ENCODE assay signal across 8 cellular contexts in genomic region chr9:121200346-121200745, GRCh38. TPM values are rescaled to one million over a fixed set of nuclear protein-coding genes. Genes with fewer than 3 reads are reported as not detected.
DNase-seq lines count a peak whose midpoint lies in the region; ATAC-seq and TF ChIP-seq lines count a peak whose summit lies in the region.

No MANE protein-coding gene starts in this region.

- no peak for TF ChIP-seq CTCF in BJ (IDR thresholded peaks at IDR 0.05; ENCODE audit: insufficient read depth, low read depth, low read length)
- no peak for TF ChIP-seq CTCF in LNCaP clone FGC (IDR thresholded peaks at IDR 0.05; ENCODE audit: control insufficient read depth, extremely low read depth, insufficient read depth)
- no peak for TF ChIP-seq CTCF in dorsolateral prefrontal cortex (IDR thresholded peaks at IDR 0.05 in 54 of 56, conservative IDR thresholded peaks at IDR 0.05 in 2 of 56; ENCODE audit: low read depth in 1 of 56, partially characterized antibody in 56 of 56)

- H3K27ac ChIP-seq in dorsolateral prefrontal cortex: peak overlapping the region in 12 of 59 donors; percentile 17 to 98 (median 94)

- POLR2A ChIA-PET in BJ (lab: Charles Lee): no interaction called here

- intact Hi-C loops in dorsolateral prefrontal cortex (cut with DNase I): loop anchor here (2.0 to 5.0 kb wide), 3 partner anchors 67 to 172 kb away; partner anchors contain the start of genes CNTRL (in 1 of the 2), GSN (in 1 of the 2) and STOM (in 1 of the 2)

- CTCF ChIA-PET in BJ (lab: Yijun Ruan, JAX): interaction anchor here (2.0 kb wide), 1 partner anchor 199 kb away, joined by 6 read pairs; no protein-coding TSS in a partner anchor

- H3K36me3 ChIP-seq in BJ (ENCODE audit: control insufficient read depth, insufficient read depth, low read length): no peaks in the 10 kb centered on the region

- H3K27ac Mint-ChIP-seq in natural killer cell treated with Interleukin-12 subunit alpha and Interleukin-12 subunit beta and Interleukin-15 and Interleukin-18, amount 100 ng/mL, for 72 hours: peak overlapping the region; percentile 80 to 93

- H3K27me3 ChIP-seq in BJ (ENCODE audit: control insufficient read depth, insufficient read depth, low read length) (no peaks in the 10 kb centered on the region), dorsolateral prefrontal cortex (no peaks in the 10 kb centered on the region)

- ATAC-seq in natural killer cell treated with Interleukin-12 subunit alpha and Interleukin-12 subunit beta and Interleukin-15 and Interleukin-18, amount 100 ng/mL, for 72 hours: no peak
- ATAC-seq in GM18870 (IDR thresholded peaks at IDR 0.05; ENCODE audit: unreplicated experiment): no peak

- peak overlapping the region; percentile 96 for H3K4me3 Mint-ChIP-seq in natural killer cell treated with Interleukin-12 subunit alpha and Interleukin-12 subunit beta and Interleukin-15 and Interleukin-18, amount 100 ng/mL, for 72 hours

- H3K4me1 Mint-ChIP-seq in natural killer cell treated with Interleukin-12 subunit alpha and Interleukin-12 subunit beta and Interleukin-15 and Interleukin-18, amount 100 ng/mL, for 72 hours (ENCODE audit: low read depth in 2 of 2): peaks cover 35 to 58% of the 10 kb centered on the region in 2 donors

- no peaks in the 10 kb centered on the region for H3K27me3 Mint-ChIP-seq in natural killer cell treated with Interleukin-12 subunit alpha and Interleukin-12 subunit beta and Interleukin-15 and Interleukin-18, amount 100 ng/mL, for 72 hours

- DNase-seq in BJ (ENCODE audit: low read depth) (no peak), LNCaP clone FGC (ENCODE audit: low read depth) (no peak), dorsolateral prefrontal cortex (no peak), superior temporal gyrus (ENCODE audit: extremely low spot score) (no peak), islet precursor cell (no peak)
- no peak for DNase-seq in natural killer cell treated with Interleukin-12 subunit alpha and Interleukin-12 subunit beta and Interleukin-15 and Interleukin-18, amount 100 ng/mL, for 72 hours (ENCODE audit: low spot score)
- no peak for DNase-seq in NK-92 treated with Interleukin-12 subunit alpha and Interleukin-12 subunit beta, amount 100 ng/mL, for 24 hours (lab: John Stamatoyannopoulos, UW)

- peaks cover 6% of the 10 kb centered on the region for H3K36me3 Mint-ChIP-seq in natural killer cell treated with Interleukin-12 subunit alpha and Interleukin-12 subunit beta and Interleukin-15 and Interleukin-18, amount 100 ng/mL, for 72 hours

- H3K9me3 Mint-ChIP-seq in natural killer cell treated with Interleukin-12 subunit alpha and Interleukin-12 subunit beta and Interleukin-15 and Interleukin-18, amount 100 ng/mL, for 72 hours: no peaks in the 10 kb centered on the region

- H3K4me3 ChIP-seq in BJ (ENCODE audit: low read depth, low read length): peak overlapping the region; percentile 98
- peak overlapping the region; percentile 84 for H3K4me3 ChIP-seq in LNCaP clone FGC (ENCODE audit: low read depth, low read length)
- peak overlapping the region; percentile 68 to 98 (median 88) for H3K4me3 ChIP-seq in dorsolateral prefrontal cortex

RNA-seq across cellular contexts. Expression of gene RAB14, which starts 1.3 kb away (rescaled TPM):
- 18.3 and 20.0 TPM in 2 replicates for polyA plus RNA-seq in BJ (2011; rRNA removed)
- 6.8 and 14.2 TPM in 2 replicates for polyA minus RNA-seq in BJ (2011; rRNA and poly(A)+ RNA removed)
- total RNA-seq in dorsolateral prefrontal cortex: 100 to 1,000 TPM in 55 of 120 experiments, 10 to 100 TPM in 65; 57.6 to 139 (median 99.3) TPM
- 10 to 100 TPM; 40.6 to 73.8 TPM for total RNA-seq in natural killer cell treated with Interleukin-12 subunit alpha and Interleukin-12 subunit beta and Interleukin-15 and Interleukin-18, amount 100 ng/mL, for 72 hours
